Comparison of ENCODE assay signal across 8 cellular contexts in genomic region chr17:63838586-63839184, GRCh38. TPM values are rescaled to one million over a fixed set of nuclear protein-coding genes. Genes with fewer than 3 reads are reported as not detected.
DNase-seq lines count a peak whose midpoint lies in the region; ATAC-seq, FAIRE-seq and TF ChIP-seq lines count a peak whose summit lies in the region.

No MANE protein-coding gene starts in this region.

- no peak for FAIRE-seq in bronchial epithelial cell (lab: Jason Lieb, UNC)

- peak; percentile 14 to 31 for DNase-seq in AML-193 (lab: John Stamatoyannopoulos, UW)
- peak; percentile 74 for DNase-seq in bronchial epithelial cell (ENCODE audit: low read depth)
- peak; percentile 81 to 90 for DNase-seq in left lung
- peak; percentile 87 for DNase-seq in thoracic aorta (ENCODE audit: low spot score)
- no peak for DNase-seq in HK-2 (ENCODE audit: unreplicated experiment)
- DNase-seq in NCI-H128 (lab: John Stamatoyannopoulos, UW; ENCODE audit: unreplicated experiment): no peak
- DNase-seq in NCI-H146 treated with DMSO at 0.1 percent for 48 hours (lab: John Stamatoyannopoulos, UW; ENCODE audit: unreplicated experiment): no peak

- H3K27me3 ChIP-seq in HUES64 (ENCODE audit: insufficient read depth, low read length) (no peaks in the 10 kb centered on the region), bronchial epithelial cell (ENCODE audit: control insufficient read depth, insufficient read depth, low read length) (no peaks in the 10 kb centered on the region), left lung (no peaks in the 10 kb centered on the region), thoracic aorta (replicated peaks; ENCODE audit: insufficient read depth) (no peaks in the 10 kb centered on the region)

- intact Hi-C loops in left lung (cut with DNase I): no loop called here

- H3K4me3 ChIP-seq in HUES64 (ENCODE audit: low read length) (no peak overlapping the region), bronchial epithelial cell (ENCODE audit: low read depth, low read length) (no peak overlapping the region), left lung (peak overlapping the region in 1 of 2 donors; percentile 19), thoracic aorta (peak overlapping the region; percentile 58)

- 72% methylated on average over 7 of the region's 7 CpGs for whole genome bisulfite sequencing in HUES64

- H3K36me3 ChIP-seq in HUES64 (ENCODE audit: insufficient read depth, low read length): peaks cover 24% of the 10 kb centered on the region
- H3K36me3 ChIP-seq in bronchial epithelial cell (ENCODE audit: control insufficient read depth, insufficient read depth, low read length): peaks cover 18% of the 10 kb centered on the region
- peaks cover 0 to 39% of the 10 kb centered on the region in 2 donors for H3K36me3 ChIP-seq in left lung
- H3K36me3 ChIP-seq in thoracic aorta: peaks cover 36% of the 10 kb centered on the region

- peak overlapping the region; percentile 34; the same call in 1 of the 2 replicates for H3K27ac ChIP-seq in HUES64 (ENCODE audit: low read depth, low read length)
- H3K27ac ChIP-seq in left lung: peak overlapping the region; percentile 93
- peak overlapping the region; percentile 93 to 94 for H3K27ac ChIP-seq in thoracic aorta

- H3K4me1 ChIP-seq in HUES64 (ENCODE audit: insufficient read depth, low read length) (peaks cover 21% of the 10 kb centered on the region), left lung (peaks cover 28 to 65% of the 10 kb centered on the region in 2 donors), thoracic aorta (ENCODE audit: control insufficient read depth in 1 of 2, low read depth in 2 of 2) (peaks cover 37 to 66% of the 10 kb centered on the region in 2 donors)

- TF ChIP-seq CTCF in bronchial epithelial cell (IDR thresholded peaks at IDR 0.05; ENCODE audit: insufficient read depth, low read length, severe bottlenecking): no peak
- TF ChIP-seq CTCF in left lung (IDR thresholded peaks at IDR 0.05): no peak
- TF ChIP-seq CTCF in thoracic aorta (IDR thresholded peaks at IDR 0.05): no peak

- no peak overlapping the region for H3K9ac ChIP-seq in HUES64 (ENCODE audit: low read depth, low read length)

- ATAC-seq in left lung (peak; percentile 27), thoracic aorta (ENCODE audit: insufficient number of reproducible peaks, low FRiP score, low read depth) (no peak)

- H3K9me3 ChIP-seq in HUES64 (ENCODE audit: insufficient read depth, low read depth, low read length) (no peaks in the 10 kb centered on the region), left lung (no peaks in the 10 kb centered on the region), thoracic aorta (no peaks in the 10 kb centered on the region)

RNA-seq across cellular contexts. Expression of gene SMARCD2, which starts 3.8 kb away (rescaled TPM):
- polyA plus RNA-seq in HUES64 (2013, experiment 1 of 2): 48.4 TPM
- 49.7 TPM for polyA plus RNA-seq in HUES64 (2013, experiment 2 of 2)
- total RNA-seq in bronchial epithelial cell: 98.5 and 112 TPM in 2 replicates
- 10 to 100 TPM; 59.2 to 82.5 TPM for total RNA-seq in left lung
- 100 to 1,000 TPM in 1 of 2 donors, 10 to 100 TPM in 1; 81.8 to 136 TPM for total RNA-seq in thoracic aorta

RNA-seq across cellular contexts. Expression of gene FTSJ3, which starts 11.2 kb away (rescaled TPM):
- 41.7 TPM for polyA plus RNA-seq in HUES64 (2013, experiment 1 of 2)
- 33.7 TPM for polyA plus RNA-seq in HUES64 (2013, experiment 2 of 2)
- total RNA-seq in bronchial epithelial cell (43.4 and 53.1 TPM in 2 replicates), left lung (10 to 100 TPM; 32.1 to 47.4 TPM), thoracic aorta (10 to 100 TPM; 38.2 to 52.9 TPM)

RNA-seq across cellular contexts. Expression of gene PSMC5, which starts 11.5 kb away (rescaled TPM):
- 163 TPM for polyA plus RNA-seq in HUES64 (2013, experiment 1 of 2)
- 146 TPM for polyA plus RNA-seq in HUES64 (2013, experiment 2 of 2)
- total RNA-seq in bronchial epithelial cell: 50.5 and 64.0 TPM in 2 replicates
- 100 to 1,000 TPM in 1 of 2 donors, 10 to 100 TPM in 1; 89.8 to 141 TPM for total RNA-seq in left lung
- 10 to 100 TPM; 58.5 to 76.1 TPM for total RNA-seq in thoracic aorta

RNA-seq across cellular contexts. Expression of gene CSH2, which starts 34.8 kb away (rescaled TPM):
- polyA plus RNA-seq in HUES64 (2013, experiment 1 of 2): not detected
- not detected for polyA plus RNA-seq in HUES64 (2013, experiment 2 of 2)
- not detected in 2 replicates for total RNA-seq in bronchial epithelial cell
- not detected for total RNA-seq in left lung
- not detected for total RNA-seq in thoracic aorta

RNA-seq across cellular contexts. Expression of gene GH2, which starts 43.1 kb away (rescaled TPM):
- polyA plus RNA-seq in HUES64 (2013, experiment 1 of 2): 0.35 TPM
- 0.95 TPM for polyA plus RNA-seq in HUES64 (2013, experiment 2 of 2)
- total RNA-seq in bronchial epithelial cell (not detected in 2 replicates), left lung (not detected), thoracic aorta (not detected)

Comparison
In these comparisons a context has a peak if more than half of its experiments do, and no peak if none do; other contexts are left out.
1. DNase-seq: peak in AML-193 (2 of 2), bronchial epithelial cell (single experiment), left lung (2 of 2) and thoracic aorta (single experiment); none in HK-2 (single experiment), NCI-H128 (single experiment) and NCI-H146 treated with DMSO at 0.1 percent for 48 hours (single experiment).
2. H3K27ac ChIP-seq: peak in every context shown above with its lines; median percentile 94 in thoracic aorta; 93 in left lung; 34 in HUES64.